1 cellular context compared by ENCODE assay signal in genomic region chr18:57624988-57625387, GRCh38.
TF ChIP-seq lines count a peak whose summit lies in the region.

No MANE protein-coding gene starts in this region.

TF ChIP-seq in K562, 482 proteins besides CTCF, POLR2A, EP300 and RAD21:
- no peak for TF ChIP-seq JUND (IDR thresholded peaks at IDR 0.05; ENCODE audit: borderline replicate concordance, low read depth, low read length)
- 0 out of 3 replicates have a peak, but pooled peaks have one; percentile 10 for TF ChIP-seq JUND (tag; IDR thresholded peaks at IDR 0.05; ENCODE audit: borderline replicate concordance, low read depth, low read length)
- peak; percentile 16 for TF ChIP-seq NFYB (IDR thresholded peaks at IDR 0.05; ENCODE audit: extremely low read depth, insufficient read length)
- no peak for TF ChIP-seq SUPT5H (IDR thresholded peaks at IDR 0.05)
